Comparison of ENCODE assay signal across 14 cellular contexts in the genomic region with DNA sequence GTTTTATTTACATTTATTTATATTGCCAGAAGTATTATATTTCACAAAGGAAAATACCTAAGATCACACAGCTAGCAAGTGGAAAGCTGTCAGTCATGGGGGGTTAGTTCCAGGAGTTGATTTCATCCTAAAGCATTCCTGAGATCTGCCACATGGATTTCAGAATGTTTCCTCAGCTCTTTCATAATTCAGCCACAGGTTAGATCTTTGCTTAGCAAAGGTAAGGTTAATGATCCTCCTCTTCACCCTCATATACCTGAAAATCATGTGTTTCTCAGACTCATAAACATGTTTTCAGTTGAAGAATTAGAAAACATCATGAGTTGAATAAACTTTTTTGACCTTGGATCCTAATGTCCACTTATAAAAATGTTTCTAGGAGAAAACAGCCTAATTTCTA.
"Had no signal": no experiment of that assay in that cellular context is flagged by ENCODE, and none has a peak within 500 bp of the region (broad histone marks: within the 10 kb centered on the region; RNA-seq: fewer than 3 reads in every experiment).

No MANE protein-coding gene starts in this region.

- H3K9me3 ChIP-seq: body of pancreas, right atrium auricular region, testis had no signal

- H3K9me3 Mint-ChIP-seq: T-helper 2 cell treated with Interferon-gamma antibody and Interleukin-4, amounts not matched to agents 5 μg/mL and 100 μg/mL, for 36 hours; type B pancreatic cell had no signal

- DNase-seq: activated CD8-positive, alpha-beta memory T cell treated with anti-CD3 and anti-CD28 coated beads, Interleukin-2, amount 50 U/mL, for 4 hours; amniotic stem cell; body of pancreas; caudate nucleus; foreskin keratinocyte; hippocampal formation; occipital lobe; posterior cingulate gyrus; SW 1271; testis had no signal

- H3K4me3 ChIP-seq: body of pancreas, right atrium auricular region, testis had no signal

- H3K27ac ChIP-seq: body of pancreas, testis had no signal

- ATAC-seq: body of pancreas, foreskin keratinocyte, left lobe of liver had no signal

- H3K27ac Mint-ChIP-seq: T-helper 2 cell treated with Interferon-gamma antibody and Interleukin-4, amounts not matched to agents 5 μg/mL and 100 μg/mL, for 36 hours; type B pancreatic cell had no signal

- H3K27me3 ChIP-seq: body of pancreas, foreskin keratinocyte, right atrium auricular region, testis had no signal

- H3K4me3 Mint-ChIP-seq: T-helper 2 cell treated with Interferon-gamma antibody and Interleukin-4, amounts not matched to agents 5 μg/mL and 100 μg/mL, for 36 hours; type B pancreatic cell had no signal
